Comparison of ENCODE assay signal across 20 cellular contexts in genomic region chr13:85638815-85639393, GRCh38.
DNase-seq lines count a peak whose midpoint lies in the region; ATAC-seq and TF ChIP-seq lines count a peak whose summit lies in the region.
"Had no signal": no experiment of that assay in that cellular context is flagged by ENCODE, and none has a peak within 500 bp of the region (broad histone marks: within the 10 kb centered on the region; RNA-seq: fewer than 3 reads in every experiment).

No MANE protein-coding gene starts in this region.

- H3K27me3 Mint-ChIP-seq in endodermal cell (ENCODE audit: insufficient read depth), result no peaks in the 10 kb centered on the region
- H3K27me3 Mint-ChIP-seq: CD4-positive, alpha-beta memory T cell had no signal

- no peaks in the 10 kb centered on the region for H3K79me1 ChIP-seq in neuronal stem cell (ENCODE audit: low read depth, low read length)

- H3K27ac ChIP-seq in endodermal cell (ENCODE audit: low read depth, low read length), result no peak overlapping the region
- H3K27ac ChIP-seq in neuronal stem cell (replicated peaks; ENCODE audit: low read length), result no peak overlapping the region
- no peak overlapping the region for H3K27ac ChIP-seq in upper lobe of right lung
- no peak overlapping the region for H3K27ac ChIP-seq in effector memory CD4-positive, alpha-beta T cell (ENCODE audit: insufficient read depth, low read length, poor library complexity, severe bottlenecking)
- H3K27ac ChIP-seq: BLaER1 treated with 17β-estradiol and CSF1 and Interleukin-3, amounts not matched to agents 10 nM and 100 nM had no signal

- no peak overlapping the region for H3K4me3 ChIP-seq in endodermal cell (ENCODE audit: low read length)
- no peak overlapping the region for H3K4me3 ChIP-seq in neuronal stem cell (ENCODE audit: low read length in 2 of 2)
- no peak overlapping the region for H3K4me3 ChIP-seq in upper lobe of right lung
- no peak overlapping the region for H3K4me3 ChIP-seq in effector memory CD4-positive, alpha-beta T cell (ENCODE audit: insufficient read depth, low read depth, low read length, poor library complexity, severe bottlenecking)
- H3K4me3 ChIP-seq: BLaER1 treated with 17β-estradiol and CSF1 and Interleukin-3, amounts not matched to agents 10 nM and 100 nM had no signal

- WGBS in endodermal cell (ENCODE audit: insufficient coverage in 1 of 2, insufficient read length in 1 of 2), 2 experiments, result 81 to 83% methylated on average over 6 to 12 of the region's 12 CpGs
- WGBS in neuronal stem cell (ENCODE audit: extremely low coverage in 2 of 2, insufficient read length in 2 of 2, insufficient replicate concordance in 1 of 2), 2 donors, result no CpG with 5 or more reads among the region's 12 CpGs

- peak; percentile 21 for ATAC-seq in upper lobe of right lung
- ATAC-seq: Panc1, SK-N-SH treated with all-trans-retinoic acid at 6 μM for 48 hours had no signal

- H3K9ac ChIP-seq in endodermal cell (ENCODE audit: extremely low read depth, low read length, poor library complexity, severe bottlenecking), result no peak overlapping the region
- H3K9ac ChIP-seq in neuronal stem cell (ENCODE audit: low read depth, low read length, poor library complexity), result no peak overlapping the region
- H3K9ac ChIP-seq: BLaER1 treated with 17β-estradiol and CSF1 and Interleukin-3, amounts not matched to agents 10 nM and 100 nM had no signal

- peak overlapping the region; percentile 83 for H3K18ac ChIP-seq in neuronal stem cell (ENCODE audit: low read length)

- no peak overlapping the region for H3K4ac ChIP-seq in neuronal stem cell (ENCODE audit: low read length)

- H3K36me3 Mint-ChIP-seq in endodermal cell (ENCODE audit: low read depth), result no peaks in the 10 kb centered on the region
- H3K36me3 Mint-ChIP-seq: CD4-positive, alpha-beta memory T cell had no signal

- H3K4me1 ChIP-seq in endodermal cell (ENCODE audit: control insufficient read depth, insufficient read depth, low read length), result no peaks in the 10 kb centered on the region
- H3K4me1 ChIP-seq in neuronal stem cell (ENCODE audit: control insufficient read depth in 2 of 2, insufficient read depth in 1 of 2, low read depth in 1 of 2, low read length in 2 of 2), result no peaks in the 10 kb centered on the region
- no peaks in the 10 kb centered on the region for H3K4me1 ChIP-seq in upper lobe of right lung
- H3K4me1 ChIP-seq in effector memory CD4-positive, alpha-beta T cell (ENCODE audit: control insufficient read depth, insufficient read depth, low read length, poor library complexity, severe bottlenecking), result no peaks in the 10 kb centered on the region
- H3K4me1 ChIP-seq: BLaER1 treated with 17β-estradiol and CSF1 and Interleukin-3, amounts not matched to agents 10 nM and 100 nM; Caco-2 had no signal

- peaks cover 6% of the 10 kb centered on the region for H3K9me3 Mint-ChIP-seq in endodermal cell

- H3K14ac ChIP-seq in neuronal stem cell (ENCODE audit: low read length), result peak overlapping the region; percentile 31

- no peak overlapping the region for H4K8ac ChIP-seq in neuronal stem cell (ENCODE audit: low read depth, low read length)

- H4K91ac ChIP-seq in neuronal stem cell (ENCODE audit: low read depth, low read length, poor library complexity), result no peak overlapping the region

- intact Hi-C loops in upper lobe of right lung (cut with DNase I), result no loop called here

- H2BK12ac ChIP-seq in neuronal stem cell (ENCODE audit: low read length), result no peak overlapping the region

- no peak overlapping the region for H2BK120ac ChIP-seq in neuronal stem cell (ENCODE audit: low read depth, low read length)

- no peaks in the 10 kb centered on the region for H3K4me1 Mint-ChIP-seq in endodermal cell
- H3K4me1 Mint-ChIP-seq: CD4-positive, alpha-beta memory T cell had no signal

- H3K27me3 ChIP-seq in endodermal cell (ENCODE audit: control insufficient read depth, insufficient read depth, low read length, poor library complexity, severe bottlenecking) (no peaks in the 10 kb centered on the region), neuronal stem cell (ENCODE audit: control insufficient read depth in 3 of 3, insufficient read depth in 3 of 3, low read depth in 1 of 3, low read length in 3 of 3) (no peaks in the 10 kb centered on the region), upper lobe of right lung (no peaks in the 10 kb centered on the region)
- H3K27me3 ChIP-seq in effector memory CD4-positive, alpha-beta T cell (replicated peaks; ENCODE audit: control insufficient read depth, insufficient read depth, low read length, poor library complexity, severe bottlenecking), result no peaks in the 10 kb centered on the region
- H3K27me3 ChIP-seq: BLaER1 treated with 17β-estradiol and CSF1 and Interleukin-3, amounts not matched to agents 10 nM and 100 nM had no signal

- H3K4me3 Mint-ChIP-seq in endodermal cell, result no peak overlapping the region
- H3K4me3 Mint-ChIP-seq: CD4-positive, alpha-beta memory T cell had no signal

- H3K27ac Mint-ChIP-seq in endodermal cell, result no peak overlapping the region

- DNase-seq in NCI-H2081 (lab: John Stamatoyannopoulos, UW) (peak; percentile 31 to 82), endodermal cell (peak; percentile 38), neuronal stem cell (ENCODE audit: low spot score) (no peak), upper lobe of right lung (peak; percentile 33), nucleus accumbens (lab: John Stamatoyannopoulos, UW) (no peak), NCI-H1694 treated with DMSO at 0.1 percent for 48 hours (lab: John Stamatoyannopoulos, UW) (no peak)
- no peak for DNase-seq in effector memory CD4-positive, alpha-beta T cell
- DNase-seq: Caco-2; CD4-positive, alpha-beta memory T cell; DMS 273 treated with DMSO at 0.1 percent for 48 hours; DND-41; KG1; NCI-H1092 treated with DMSO at 0.1 percent for 48 hours; NCI-H187; NCI-H2227 treated with DMSO at 0.1 percent for 48 hours; NCI-H524; NCI-H82 had no signal

- H3K9me3 ChIP-seq in endodermal cell (ENCODE audit: control insufficient read depth, low read length) (no peaks in the 10 kb centered on the region), neuronal stem cell (replicated peaks in 1 of 2; ENCODE audit: control insufficient read depth in 2 of 2, insufficient read depth in 1 of 2, low read depth in 1 of 2, low read length in 2 of 2) (no peaks in the 10 kb centered on the region), upper lobe of right lung (no peaks in the 10 kb centered on the region)
- H3K9me3 ChIP-seq in effector memory CD4-positive, alpha-beta T cell (ENCODE audit: control insufficient read depth, low read length), result no peaks in the 10 kb centered on the region
- H3K9me3 ChIP-seq: Caco-2 had no signal

- H2AK5ac ChIP-seq in neuronal stem cell (ENCODE audit: low read depth, low read length), result no peak overlapping the region

- no peak overlapping the region for H2BK15ac ChIP-seq in neuronal stem cell (ENCODE audit: low read length)

- H3K36me3 ChIP-seq in endodermal cell (ENCODE audit: control insufficient read depth, insufficient read depth, low read length), result no peaks in the 10 kb centered on the region
- no peaks in the 10 kb centered on the region for H3K36me3 ChIP-seq in neuronal stem cell (replicated peaks in 1 of 2; ENCODE audit: control insufficient read depth in 2 of 2, insufficient read depth in 2 of 2, low read length in 2 of 2)
- no peaks in the 10 kb centered on the region for H3K36me3 ChIP-seq in upper lobe of right lung
- no peaks in the 10 kb centered on the region for H3K36me3 ChIP-seq in effector memory CD4-positive, alpha-beta T cell (ENCODE audit: control insufficient read depth, insufficient read depth, low read length)
- H3K36me3 ChIP-seq: BLaER1 treated with 17β-estradiol and CSF1 and Interleukin-3, amounts not matched to agents 10 nM and 100 nM had no signal

- H2BK5ac ChIP-seq in neuronal stem cell (ENCODE audit: low read length), result peak overlapping the region; percentile 29

- no peak overlapping the region for H3K23ac ChIP-seq in neuronal stem cell (ENCODE audit: low read depth, low read length, poor library complexity)

- peak overlapping the region; percentile 29 for H2AFZ ChIP-seq in neuronal stem cell (ENCODE audit: low read length)

- no peak overlapping the region for H3K4me2 ChIP-seq in neuronal stem cell (ENCODE audit: insufficient read depth, low read length, poor library complexity, severe bottlenecking)
- H3K4me2 ChIP-seq: BLaER1 treated with 17β-estradiol and CSF1 and Interleukin-3, amounts not matched to agents 10 nM and 100 nM had no signal

- TF ChIP-seq CTCF in endodermal cell (conservative IDR thresholded peaks at IDR 0.05), result no peak
- TF ChIP-seq CTCF in upper lobe of right lung (IDR thresholded peaks at IDR 0.05), result no peak

Comparison
In these comparisons a context has a peak if more than half of its experiments do, and no peak if none do; other contexts are left out.
1. DNase-seq: peak in NCI-H2081 (2 of 2), endodermal cell (single experiment) and upper lobe of right lung (single experiment); none in neuronal stem cell (single experiment), nucleus accumbens (0 of 56), NCI-H1694 treated with DMSO at 0.1 percent for 48 hours (single experiment) and effector memory CD4-positive, alpha-beta T cell (0 of 3).